16 cellular contexts compared by ENCODE assay signal in genomic region chr3:63870606-63871005, GRCh38. TPM values are rescaled to one million over a fixed set of nuclear protein-coding genes. Genes with fewer than 3 reads are reported as not detected.
DNase-seq lines count a peak whose midpoint lies in the region; ATAC-seq and TF ChIP-seq lines count a peak whose summit lies in the region.
"Had no signal": no experiment of that assay in that cellular context is flagged by ENCODE, and none has a peak within 500 bp of the region (broad histone marks: within the 10 kb centered on the region; RNA-seq: fewer than 3 reads in every experiment).

No MANE protein-coding gene starts in this region.

- H3K27me3 ChIP-seq in breast epithelium (no peaks in the 10 kb centered on the region), OCI-LY1 (ENCODE audit: insufficient read depth, low read length) (no peaks in the 10 kb centered on the region), endodermal cell (ENCODE audit: control insufficient read depth, insufficient read depth, low read length, poor library complexity, severe bottlenecking) (no peaks in the 10 kb centered on the region), gastroesophageal sphincter (no peaks in the 10 kb centered on the region)

- H3K27ac ChIP-seq in breast epithelium (no peak overlapping the region), OCI-LY1 (ENCODE audit: low read depth, low read length, poor library complexity, severe bottlenecking) (no peak overlapping the region), endodermal cell (ENCODE audit: low read depth, low read length) (no peak overlapping the region), gastroesophageal sphincter (no peak overlapping the region)
- H3K27ac ChIP-seq: SK-N-MC had no signal

- POLR2A ChIA-PET in MCF 10A (lab: Yijun Ruan, JAX), result interaction anchor here (1.0 to 1.3 kb wide), 2 partner anchors 27 to 41 kb away, joined by 3 to 4 read pairs; partner anchors contain the start of gene SCAANT1

- TF ChIP-seq CTCF in MCF 10A (IDR thresholded peaks at IDR 0.05; ENCODE audit: unreplicated experiment) (no peak), breast epithelium (IDR thresholded peaks at IDR 0.05) (no peak), OCI-LY1 (IDR thresholded peaks at IDR 0.05; ENCODE audit: low read length) (no peak), endodermal cell (conservative IDR thresholded peaks at IDR 0.05) (no peak), natural killer cell (IDR thresholded peaks at IDR 0.05) (no peak), gastroesophageal sphincter (IDR thresholded peaks at IDR 0.05) (no peak)

- H3K27ac Mint-ChIP-seq in MCF 10A (ENCODE audit: low read depth, unreplicated experiment) (peak overlapping the region; percentile 13), endodermal cell (peak overlapping the region; percentile 12), natural killer cell (no peak overlapping the region)

- ATAC-seq in natural killer cell, result no peak
- ATAC-seq in gastroesophageal sphincter, result no peak

- WGBS in endodermal cell (ENCODE audit: insufficient coverage in 1 of 2, insufficient read length in 1 of 2), 2 experiments, result 86 to 98% methylated on average over 1 to 2 of the region's 2 CpGs
- 64 to 67% methylated on average over 2 of the region's 2 CpGs for WGBS in gastroesophageal sphincter (ENCODE audit: low coverage in 1 of 2), 2 donors

- intact Hi-C loops in MCF 10A (cut with micrococcal nuclease), result no loop called here
- intact Hi-C loops in breast epithelium (cut with DNase I; ENCODE audit: low total_unique reads), result no loop called here
- intact Hi-C loops in natural killer cell (cut with micrococcal nuclease), result no loop called here

- H3K36me3 ChIP-seq in breast epithelium (no peaks in the 10 kb centered on the region), OCI-LY1 (ENCODE audit: insufficient read depth, low read length) (peaks cover 13% of the 10 kb centered on the region), endodermal cell (ENCODE audit: control insufficient read depth, insufficient read depth, low read length) (peaks cover 14% of the 10 kb centered on the region), gastroesophageal sphincter (no peaks in the 10 kb centered on the region)

- BruUV-seq in MCF 10A (replicated peaks; lab: Mats Ljungman, UMichigan), result no TSS peak

- H3K4me2 ChIP-seq in OCI-LY1 (ENCODE audit: low read length), result peak overlapping the region; percentile 20; the same call in 1 of the 2 replicates

- H3K27me3 Mint-ChIP-seq in MCF 10A (ENCODE audit: insufficient read depth, unreplicated experiment), result no peaks in the 10 kb centered on the region
- H3K27me3 Mint-ChIP-seq in endodermal cell (ENCODE audit: insufficient read depth), result no peaks in the 10 kb centered on the region
- H3K27me3 Mint-ChIP-seq in natural killer cell (ENCODE audit: low read depth in 2 of 2), result no peaks in the 10 kb centered on the region

- H3K4me3 Mint-ChIP-seq in MCF 10A (ENCODE audit: unreplicated experiment) (no peak overlapping the region), endodermal cell (no peak overlapping the region), natural killer cell (no peak overlapping the region)
- H3K4me3 Mint-ChIP-seq: H9 had no signal

- CTCF ChIA-PET in MCF 10A (lab: Yijun Ruan, JAX), result interaction anchor here (1.0 to 1.6 kb wide), 2 partner anchors 8 to 614 kb away, joined by 3 to 6 read pairs; no protein-coding TSS in a partner anchor

- no peaks in the 10 kb centered on the region for H3K9me2 ChIP-seq in OCI-LY1 (ENCODE audit: low read depth, low read length)

- DNase-seq in MCF 10A (ENCODE audit: unreplicated experiment), result no peak
- DNase-seq in breast epithelium (ENCODE audit: low spot score in 2 of 2), result no peak
- no peak for DNase-seq in endodermal cell
- no peak for DNase-seq in natural killer cell
- DNase-seq in central memory CD4-positive, alpha-beta T cell, result no peak
- no peak for DNase-seq in NCI-H1092 (lab: John Stamatoyannopoulos, UW)
- DNase-seq: AML-193, COR-L47, H9, NCI-H146, NCI-H2081, Right ventricle myocardium superior had no signal

- H3K4me1 ChIP-seq in breast epithelium, result no peaks in the 10 kb centered on the region
- peaks cover 44% of the 10 kb centered on the region for H3K4me1 ChIP-seq in OCI-LY1 (ENCODE audit: insufficient read depth, low read length, severe bottlenecking)
- peaks cover 14% of the 10 kb centered on the region for H3K4me1 ChIP-seq in endodermal cell (ENCODE audit: control insufficient read depth, insufficient read depth, low read length)
- H3K4me1 ChIP-seq in gastroesophageal sphincter, result peaks cover 0 to 13% (median 3%) of the 10 kb centered on the region in 3 donors

- no peak overlapping the region for H2AFZ ChIP-seq in OCI-LY1 (ENCODE audit: low read length)

- H3K36me3 Mint-ChIP-seq in MCF 10A (ENCODE audit: insufficient read depth, unreplicated experiment) (peaks cover 11% of the 10 kb centered on the region), endodermal cell (ENCODE audit: low read depth) (peaks cover 27% of the 10 kb centered on the region), natural killer cell (no peaks in the 10 kb centered on the region)

- H3K9ac ChIP-seq in OCI-LY1 (ENCODE audit: low read length) (no peak overlapping the region), endodermal cell (ENCODE audit: extremely low read depth, low read length, poor library complexity, severe bottlenecking) (no peak overlapping the region)

- TF ChIP-seq POLR2A in breast epithelium (IDR thresholded peaks at IDR 0.05), result no peak
- no peak for TF ChIP-seq POLR2A in gastroesophageal sphincter (IDR thresholded peaks at IDR 0.05)

- H4K20me1 ChIP-seq in OCI-LY1 (ENCODE audit: insufficient read depth, low read length), result no peaks in the 10 kb centered on the region

- no peaks in the 10 kb centered on the region for H3K9me3 ChIP-seq in breast epithelium
- no peaks in the 10 kb centered on the region for H3K9me3 ChIP-seq in OCI-LY1 (ENCODE audit: low read length)
- H3K9me3 ChIP-seq in endodermal cell (ENCODE audit: control insufficient read depth, low read length), result no peaks in the 10 kb centered on the region
- no peaks in the 10 kb centered on the region for H3K9me3 ChIP-seq in gastroesophageal sphincter

- H3K9me3 Mint-ChIP-seq in MCF 10A (ENCODE audit: unreplicated experiment) (no peaks in the 10 kb centered on the region), endodermal cell (no peaks in the 10 kb centered on the region), natural killer cell (no peaks in the 10 kb centered on the region)
- H3K9me3 Mint-ChIP-seq: H9 had no signal

- TF ChIP-seq EP300 in gastroesophageal sphincter (IDR thresholded peaks at IDR 0.05), result no peak

- H3K4me3 ChIP-seq in breast epithelium (no peak overlapping the region), OCI-LY1 (ENCODE audit: low read depth, low read length, poor library complexity, severe bottlenecking) (no peak overlapping the region), endodermal cell (ENCODE audit: low read length) (no peak overlapping the region), gastroesophageal sphincter (no peak overlapping the region)
- H3K4me3 ChIP-seq: SK-N-MC had no signal

- peaks cover 14% of the 10 kb centered on the region for H3K4me1 Mint-ChIP-seq in MCF 10A (ENCODE audit: insufficient read depth, unreplicated experiment)
- peaks cover 25% of the 10 kb centered on the region for H3K4me1 Mint-ChIP-seq in endodermal cell
- H3K4me1 Mint-ChIP-seq in natural killer cell, result peaks cover 36 to 45% of the 10 kb centered on the region in 2 donors

- peaks cover 96% of the 10 kb centered on the region for H3K79me2 ChIP-seq in OCI-LY1 (ENCODE audit: insufficient read depth, low read length)

- H3F3A ChIP-seq in OCI-LY1 (ENCODE audit: insufficient read depth, low read length), result no peaks in the 10 kb centered on the region

RNA-seq across cellular contexts. Expression of gene ATXN7, which starts 6.9 kb away (rescaled TPM):
- total RNA-seq in MCF 10A (2022) (29.2 and 36.7 TPM in 2 replicates), breast epithelium (10 to 100 TPM; 37.4 to 56.2 (median 47.9) TPM), endodermal cell (10 to 100 TPM; 28.1 to 28.8 TPM), natural killer cell (100 to 1,000 TPM; 126 to 176 (median 146) TPM), gastroesophageal sphincter (10 to 100 TPM; 15.5 to 36.3 (median 19.8) TPM)
- 13.7 TPM for polyA plus RNA-seq in endodermal cell (2013, experiment 1 of 2)
- 12.5 TPM for polyA plus RNA-seq in endodermal cell (2013, experiment 2 of 2)

RNA-seq across cellular contexts. Expression of gene THOC7, which starts 7.0 kb away (rescaled TPM):
- 117 and 123 TPM in 2 replicates for total RNA-seq in MCF 10A (2022)
- total RNA-seq in breast epithelium, result 10 to 100 TPM; 61.9 to 62.9 (median 62.2) TPM
- total RNA-seq in endodermal cell, result 100 to 1,000 TPM in 1 of 2 donors, 10 to 100 TPM in 1; 91.8 to 103 TPM
- 74.3 TPM for polyA plus RNA-seq in endodermal cell (2013, experiment 1 of 2)
- polyA plus RNA-seq in endodermal cell (2013, experiment 2 of 2), result 82.7 TPM
- 10 to 100 TPM; 30.3 to 35.8 (median 32.5) TPM for total RNA-seq in natural killer cell
- total RNA-seq in gastroesophageal sphincter, result 10 to 100 TPM; 61.4 to 84.4 (median 81.1) TPM

RNA-seq across cellular contexts. Expression of gene SCAANT1, which starts 41.6 kb away (rescaled TPM):
- total RNA-seq in MCF 10A (2022) (not detected in 2 replicates), breast epithelium (not detected), endodermal cell (not detected), natural killer cell (1 to 10 TPM in 2 of 3 donors, not detected in 1; 3.6 to 8.0 TPM), gastroesophageal sphincter (not detected)
- not detected for polyA plus RNA-seq in endodermal cell (2013, experiment 1 of 2)
- polyA plus RNA-seq in endodermal cell (2013, experiment 2 of 2), result not detected
- total RNA-seq: A673, H9, Right ventricle myocardium superior had no signal

RNA-seq across cellular contexts. Expression of gene C3orf49, which starts 51.5 kb away (rescaled TPM):
- total RNA-seq in MCF 10A (2022) (not detected in 2 replicates), breast epithelium (not detected), endodermal cell (not detected), natural killer cell (not detected), gastroesophageal sphincter (not detected)
- not detected for polyA plus RNA-seq in endodermal cell (2013, experiment 1 of 2)
- polyA plus RNA-seq in endodermal cell (2013, experiment 2 of 2), result not detected
- total RNA-seq: A673, H9, Right ventricle myocardium superior had no signal

Comparison
In these comparisons a context has a peak if more than half of its experiments do, and no peak if none do; other contexts are left out.
1. H3K27ac Mint-ChIP-seq: peak in MCF 10A (single experiment) and endodermal cell (single experiment); none in natural killer cell (0 of 2).